Comparison of ENCODE assay signal across 1 cellular context in the genomic region with DNA sequence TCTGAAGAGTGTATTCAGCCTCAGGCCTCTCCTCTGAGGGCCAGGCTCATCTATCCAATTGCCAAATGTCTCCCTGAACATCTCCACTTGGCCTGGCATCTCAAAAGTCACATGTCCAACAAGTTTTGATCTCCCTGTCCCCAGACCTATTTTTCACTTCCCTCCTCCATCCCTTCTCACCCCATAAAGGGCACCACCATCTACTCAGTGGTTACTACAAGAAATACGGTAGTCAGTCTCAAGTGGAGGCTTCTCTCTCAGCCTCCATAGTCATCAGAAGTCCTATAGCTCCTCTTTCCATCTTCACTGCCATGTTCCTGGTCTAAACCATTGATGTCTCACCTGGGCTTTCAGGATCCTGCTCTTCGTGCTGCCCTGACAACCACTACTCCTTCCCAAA.
TF ChIP-seq lines count a peak whose summit lies in the region.

No MANE protein-coding gene starts in this region.

TF ChIP-seq in K562, 482 proteins besides CTCF, POLR2A, EP300 and RAD21:
- TF ChIP-seq, protein P1, sequence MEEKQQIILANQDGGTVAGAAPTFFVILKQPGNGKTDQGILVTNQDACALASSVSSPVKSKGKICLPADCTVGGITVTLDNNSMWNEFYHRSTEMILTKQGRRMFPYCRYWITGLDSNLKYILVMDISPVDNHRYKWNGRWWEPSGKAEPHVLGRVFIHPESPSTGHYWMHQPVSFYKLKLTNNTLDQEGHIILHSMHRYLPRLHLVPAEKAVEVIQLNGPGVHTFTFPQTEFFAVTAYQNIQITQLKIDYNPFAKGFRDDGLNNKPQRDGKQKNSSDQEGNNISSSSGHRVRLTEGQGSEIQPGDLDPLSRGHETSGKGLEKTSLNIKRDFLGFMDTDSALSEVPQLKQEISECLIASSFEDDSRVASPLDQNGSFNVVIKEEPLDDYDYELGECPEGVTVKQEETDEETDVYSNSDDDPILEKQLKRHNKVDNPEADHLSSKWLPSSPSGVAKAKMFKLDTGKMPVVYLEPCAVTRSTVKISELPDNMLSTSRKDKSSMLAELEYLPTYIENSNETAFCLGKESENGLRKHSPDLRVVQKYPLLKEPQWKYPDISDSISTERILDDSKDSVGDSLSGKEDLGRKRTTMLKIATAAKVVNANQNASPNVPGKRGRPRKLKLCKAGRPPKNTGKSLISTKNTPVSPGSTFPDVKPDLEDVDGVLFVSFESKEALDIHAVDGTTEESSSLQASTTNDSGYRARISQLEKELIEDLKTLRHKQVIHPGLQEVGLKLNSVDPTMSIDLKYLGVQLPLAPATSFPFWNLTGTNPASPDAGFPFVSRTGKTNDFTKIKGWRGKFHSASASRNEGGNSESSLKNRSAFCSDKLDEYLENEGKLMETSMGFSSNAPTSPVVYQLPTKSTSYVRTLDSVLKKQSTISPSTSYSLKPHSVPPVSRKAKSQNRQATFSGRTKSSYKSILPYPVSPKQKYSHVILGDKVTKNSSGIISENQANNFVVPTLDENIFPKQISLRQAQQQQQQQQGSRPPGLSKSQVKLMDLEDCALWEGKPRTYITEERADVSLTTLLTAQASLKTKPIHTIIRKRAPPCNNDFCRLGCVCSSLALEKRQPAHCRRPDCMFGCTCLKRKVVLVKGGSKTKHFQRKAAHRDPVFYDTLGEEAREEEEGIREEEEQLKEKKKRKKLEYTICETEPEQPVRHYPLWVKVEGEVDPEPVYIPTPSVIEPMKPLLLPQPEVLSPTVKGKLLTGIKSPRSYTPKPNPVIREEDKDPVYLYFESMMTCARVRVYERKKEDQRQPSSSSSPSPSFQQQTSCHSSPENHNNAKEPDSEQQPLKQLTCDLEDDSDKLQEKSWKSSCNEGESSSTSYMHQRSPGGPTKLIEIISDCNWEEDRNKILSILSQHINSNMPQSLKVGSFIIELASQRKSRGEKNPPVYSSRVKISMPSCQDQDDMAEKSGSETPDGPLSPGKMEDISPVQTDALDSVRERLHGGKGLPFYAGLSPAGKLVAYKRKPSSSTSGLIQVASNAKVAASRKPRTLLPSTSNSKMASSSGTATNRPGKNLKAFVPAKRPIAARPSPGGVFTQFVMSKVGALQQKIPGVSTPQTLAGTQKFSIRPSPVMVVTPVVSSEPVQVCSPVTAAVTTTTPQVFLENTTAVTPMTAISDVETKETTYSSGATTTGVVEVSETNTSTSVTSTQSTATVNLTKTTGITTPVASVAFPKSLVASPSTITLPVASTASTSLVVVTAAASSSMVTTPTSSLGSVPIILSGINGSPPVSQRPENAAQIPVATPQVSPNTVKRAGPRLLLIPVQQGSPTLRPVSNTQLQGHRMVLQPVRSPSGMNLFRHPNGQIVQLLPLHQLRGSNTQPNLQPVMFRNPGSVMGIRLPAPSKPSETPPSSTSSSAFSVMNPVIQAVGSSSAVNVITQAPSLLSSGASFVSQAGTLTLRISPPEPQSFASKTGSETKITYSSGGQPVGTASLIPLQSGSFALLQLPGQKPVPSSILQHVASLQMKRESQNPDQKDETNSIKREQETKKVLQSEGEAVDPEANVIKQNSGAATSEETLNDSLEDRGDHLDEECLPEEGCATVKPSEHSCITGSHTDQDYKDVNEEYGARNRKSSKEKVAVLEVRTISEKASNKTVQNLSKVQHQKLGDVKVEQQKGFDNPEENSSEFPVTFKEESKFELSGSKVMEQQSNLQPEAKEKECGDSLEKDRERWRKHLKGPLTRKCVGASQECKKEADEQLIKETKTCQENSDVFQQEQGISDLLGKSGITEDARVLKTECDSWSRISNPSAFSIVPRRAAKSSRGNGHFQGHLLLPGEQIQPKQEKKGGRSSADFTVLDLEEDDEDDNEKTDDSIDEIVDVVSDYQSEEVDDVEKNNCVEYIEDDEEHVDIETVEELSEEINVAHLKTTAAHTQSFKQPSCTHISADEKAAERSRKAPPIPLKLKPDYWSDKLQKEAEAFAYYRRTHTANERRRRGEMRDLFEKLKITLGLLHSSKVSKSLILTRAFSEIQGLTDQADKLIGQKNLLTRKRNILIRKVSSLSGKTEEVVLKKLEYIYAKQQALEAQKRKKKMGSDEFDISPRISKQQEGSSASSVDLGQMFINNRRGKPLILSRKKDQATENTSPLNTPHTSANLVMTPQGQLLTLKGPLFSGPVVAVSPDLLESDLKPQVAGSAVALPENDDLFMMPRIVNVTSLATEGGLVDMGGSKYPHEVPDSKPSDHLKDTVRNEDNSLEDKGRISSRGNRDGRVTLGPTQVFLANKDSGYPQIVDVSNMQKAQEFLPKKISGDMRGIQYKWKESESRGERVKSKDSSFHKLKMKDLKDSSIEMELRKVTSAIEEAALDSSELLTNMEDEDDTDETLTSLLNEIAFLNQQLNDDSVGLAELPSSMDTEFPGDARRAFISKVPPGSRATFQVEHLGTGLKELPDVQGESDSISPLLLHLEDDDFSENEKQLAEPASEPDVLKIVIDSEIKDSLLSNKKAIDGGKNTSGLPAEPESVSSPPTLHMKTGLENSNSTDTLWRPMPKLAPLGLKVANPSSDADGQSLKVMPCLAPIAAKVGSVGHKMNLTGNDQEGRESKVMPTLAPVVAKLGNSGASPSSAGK (IDR thresholded peaks at IDR 0.05) = no peak
- no peak for TF ChIP-seq ZKSCAN3 (CRISPR knock-in tag; IDR thresholded peaks at IDR 0.05)
- TF ChIP-seq, protein P2, sequence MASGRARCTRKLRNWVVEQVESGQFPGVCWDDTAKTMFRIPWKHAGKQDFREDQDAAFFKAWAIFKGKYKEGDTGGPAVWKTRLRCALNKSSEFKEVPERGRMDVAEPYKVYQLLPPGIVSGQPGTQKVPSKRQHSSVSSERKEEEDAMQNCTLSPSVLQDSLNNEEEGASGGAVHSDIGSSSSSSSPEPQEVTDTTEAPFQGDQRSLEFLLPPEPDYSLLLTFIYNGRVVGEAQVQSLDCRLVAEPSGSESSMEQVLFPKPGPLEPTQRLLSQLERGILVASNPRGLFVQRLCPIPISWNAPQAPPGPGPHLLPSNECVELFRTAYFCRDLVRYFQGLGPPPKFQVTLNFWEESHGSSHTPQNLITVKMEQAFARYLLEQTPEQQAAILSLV (tag; IDR thresholded peaks at IDR 0.05) = no peak
- no peak for TF ChIP-seq BHLHE40 (IDR thresholded peaks at IDR 0.05; ENCODE audit: low read length)
- TF ChIP-seq, protein P3, sequence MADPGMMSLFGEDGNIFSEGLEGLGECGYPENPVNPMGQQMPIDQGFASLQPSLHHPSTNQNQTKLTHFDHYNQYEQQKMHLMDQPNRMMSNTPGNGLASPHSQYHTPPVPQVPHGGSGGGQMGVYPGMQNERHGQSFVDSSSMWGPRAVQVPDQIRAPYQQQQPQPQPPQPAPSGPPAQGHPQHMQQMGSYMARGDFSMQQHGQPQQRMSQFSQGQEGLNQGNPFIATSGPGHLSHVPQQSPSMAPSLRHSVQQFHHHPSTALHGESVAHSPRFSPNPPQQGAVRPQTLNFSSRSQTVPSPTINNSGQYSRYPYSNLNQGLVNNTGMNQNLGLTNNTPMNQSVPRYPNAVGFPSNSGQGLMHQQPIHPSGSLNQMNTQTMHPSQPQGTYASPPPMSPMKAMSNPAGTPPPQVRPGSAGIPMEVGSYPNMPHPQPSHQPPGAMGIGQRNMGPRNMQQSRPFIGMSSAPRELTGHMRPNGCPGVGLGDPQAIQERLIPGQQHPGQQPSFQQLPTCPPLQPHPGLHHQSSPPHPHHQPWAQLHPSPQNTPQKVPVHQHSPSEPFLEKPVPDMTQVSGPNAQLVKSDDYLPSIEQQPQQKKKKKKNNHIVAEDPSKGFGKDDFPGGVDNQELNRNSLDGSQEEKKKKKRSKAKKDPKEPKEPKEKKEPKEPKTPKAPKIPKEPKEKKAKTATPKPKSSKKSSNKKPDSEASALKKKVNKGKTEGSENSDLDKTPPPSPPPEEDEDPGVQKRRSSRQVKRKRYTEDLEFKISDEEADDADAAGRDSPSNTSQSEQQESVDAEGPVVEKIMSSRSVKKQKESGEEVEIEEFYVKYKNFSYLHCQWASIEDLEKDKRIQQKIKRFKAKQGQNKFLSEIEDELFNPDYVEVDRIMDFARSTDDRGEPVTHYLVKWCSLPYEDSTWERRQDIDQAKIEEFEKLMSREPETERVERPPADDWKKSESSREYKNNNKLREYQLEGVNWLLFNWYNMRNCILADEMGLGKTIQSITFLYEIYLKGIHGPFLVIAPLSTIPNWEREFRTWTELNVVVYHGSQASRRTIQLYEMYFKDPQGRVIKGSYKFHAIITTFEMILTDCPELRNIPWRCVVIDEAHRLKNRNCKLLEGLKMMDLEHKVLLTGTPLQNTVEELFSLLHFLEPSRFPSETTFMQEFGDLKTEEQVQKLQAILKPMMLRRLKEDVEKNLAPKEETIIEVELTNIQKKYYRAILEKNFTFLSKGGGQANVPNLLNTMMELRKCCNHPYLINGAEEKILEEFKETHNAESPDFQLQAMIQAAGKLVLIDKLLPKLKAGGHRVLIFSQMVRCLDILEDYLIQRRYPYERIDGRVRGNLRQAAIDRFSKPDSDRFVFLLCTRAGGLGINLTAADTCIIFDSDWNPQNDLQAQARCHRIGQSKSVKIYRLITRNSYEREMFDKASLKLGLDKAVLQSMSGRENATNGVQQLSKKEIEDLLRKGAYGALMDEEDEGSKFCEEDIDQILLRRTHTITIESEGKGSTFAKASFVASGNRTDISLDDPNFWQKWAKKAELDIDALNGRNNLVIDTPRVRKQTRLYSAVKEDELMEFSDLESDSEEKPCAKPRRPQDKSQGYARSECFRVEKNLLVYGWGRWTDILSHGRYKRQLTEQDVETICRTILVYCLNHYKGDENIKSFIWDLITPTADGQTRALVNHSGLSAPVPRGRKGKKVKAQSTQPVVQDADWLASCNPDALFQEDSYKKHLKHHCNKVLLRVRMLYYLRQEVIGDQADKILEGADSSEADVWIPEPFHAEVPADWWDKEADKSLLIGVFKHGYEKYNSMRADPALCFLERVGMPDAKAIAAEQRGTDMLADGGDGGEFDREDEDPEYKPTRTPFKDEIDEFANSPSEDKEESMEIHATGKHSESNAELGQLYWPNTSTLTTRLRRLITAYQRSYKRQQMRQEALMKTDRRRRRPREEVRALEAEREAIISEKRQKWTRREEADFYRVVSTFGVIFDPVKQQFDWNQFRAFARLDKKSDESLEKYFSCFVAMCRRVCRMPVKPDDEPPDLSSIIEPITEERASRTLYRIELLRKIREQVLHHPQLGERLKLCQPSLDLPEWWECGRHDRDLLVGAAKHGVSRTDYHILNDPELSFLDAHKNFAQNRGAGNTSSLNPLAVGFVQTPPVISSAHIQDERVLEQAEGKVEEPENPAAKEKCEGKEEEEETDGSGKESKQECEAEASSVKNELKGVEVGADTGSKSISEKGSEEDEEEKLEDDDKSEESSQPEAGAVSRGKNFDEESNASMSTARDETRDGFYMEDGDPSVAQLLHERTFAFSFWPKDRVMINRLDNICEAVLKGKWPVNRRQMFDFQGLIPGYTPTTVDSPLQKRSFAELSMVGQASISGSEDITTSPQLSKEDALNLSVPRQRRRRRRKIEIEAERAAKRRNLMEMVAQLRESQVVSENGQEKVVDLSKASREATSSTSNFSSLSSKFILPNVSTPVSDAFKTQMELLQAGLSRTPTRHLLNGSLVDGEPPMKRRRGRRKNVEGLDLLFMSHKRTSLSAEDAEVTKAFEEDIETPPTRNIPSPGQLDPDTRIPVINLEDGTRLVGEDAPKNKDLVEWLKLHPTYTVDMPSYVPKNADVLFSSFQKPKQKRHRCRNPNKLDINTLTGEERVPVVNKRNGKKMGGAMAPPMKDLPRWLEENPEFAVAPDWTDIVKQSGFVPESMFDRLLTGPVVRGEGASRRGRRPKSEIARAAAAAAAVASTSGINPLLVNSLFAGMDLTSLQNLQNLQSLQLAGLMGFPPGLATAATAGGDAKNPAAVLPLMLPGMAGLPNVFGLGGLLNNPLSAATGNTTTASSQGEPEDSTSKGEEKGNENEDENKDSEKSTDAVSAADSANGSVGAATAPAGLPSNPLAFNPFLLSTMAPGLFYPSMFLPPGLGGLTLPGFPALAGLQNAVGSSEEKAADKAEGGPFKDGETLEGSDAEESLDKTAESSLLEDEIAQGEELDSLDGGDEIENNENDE (IDR thresholded peaks at IDR 0.05; ENCODE audit: low read depth, low read length) = peak; percentile 87
- TF ChIP-seq, protein P4, sequence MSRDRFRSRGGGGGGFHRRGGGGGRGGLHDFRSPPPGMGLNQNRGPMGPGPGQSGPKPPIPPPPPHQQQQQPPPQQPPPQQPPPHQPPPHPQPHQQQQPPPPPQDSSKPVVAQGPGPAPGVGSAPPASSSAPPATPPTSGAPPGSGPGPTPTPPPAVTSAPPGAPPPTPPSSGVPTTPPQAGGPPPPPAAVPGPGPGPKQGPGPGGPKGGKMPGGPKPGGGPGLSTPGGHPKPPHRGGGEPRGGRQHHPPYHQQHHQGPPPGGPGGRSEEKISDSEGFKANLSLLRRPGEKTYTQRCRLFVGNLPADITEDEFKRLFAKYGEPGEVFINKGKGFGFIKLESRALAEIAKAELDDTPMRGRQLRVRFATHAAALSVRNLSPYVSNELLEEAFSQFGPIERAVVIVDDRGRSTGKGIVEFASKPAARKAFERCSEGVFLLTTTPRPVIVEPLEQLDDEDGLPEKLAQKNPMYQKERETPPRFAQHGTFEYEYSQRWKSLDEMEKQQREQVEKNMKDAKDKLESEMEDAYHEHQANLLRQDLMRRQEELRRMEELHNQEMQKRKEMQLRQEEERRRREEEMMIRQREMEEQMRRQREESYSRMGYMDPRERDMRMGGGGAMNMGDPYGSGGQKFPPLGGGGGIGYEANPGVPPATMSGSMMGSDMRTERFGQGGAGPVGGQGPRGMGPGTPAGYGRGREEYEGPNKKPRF (IDR thresholded peaks at IDR 0.05; ENCODE audit: low read depth, low read length) = no peak
- TF ChIP-seq ERF (CRISPR knock-in tag; IDR thresholded peaks at IDR 0.05) = no peak
- TF ChIP-seq ZNF24 (IDR thresholded peaks at IDR 0.05) = no peak
